ENCODE assay signal across 17 cellular contexts in genomic region chr10:3054183-3054815, GRCh38. TPM values are rescaled to one million over a fixed set of nuclear protein-coding genes. Genes with fewer than 3 reads are reported as not detected.
DNase-seq lines count a peak whose midpoint lies in the region; ATAC-seq and TF ChIP-seq lines count a peak whose summit lies in the region.
"Had no signal": no experiment of that assay in that cellular context is flagged by ENCODE, and none has a peak within 500 bp of the region (broad histone marks: within the 10 kb centered on the region; RNA-seq: fewer than 3 reads in every experiment).

No MANE protein-coding gene starts in this region.

- no TSS peak for BruUV-seq in IMR-90 (replicated peaks; lab: Mats Ljungman, UMichigan)

- no peak overlapping the region for H3K23ac ChIP-seq in IMR-90 (ENCODE audit: low read depth, low read length)

- H2BK20ac ChIP-seq in IMR-90 (ENCODE audit: low read depth, low read length) = peak overlapping the region; percentile 38; the same call in 1 of the 2 replicates

- H3K4ac ChIP-seq in IMR-90 (ENCODE audit: low read depth, low read length) = peak overlapping the region; percentile 21; the same call in 1 of the 2 replicates

- H3K9me3 ChIP-seq in IMR-90 (ENCODE audit: control insufficient read depth, insufficient read depth, low read length) = peaks cover 2% of the 10 kb centered on the region; the same call in 1 of the 2 replicates
- H3K9me3 ChIP-seq: adrenal gland, BLaER1 had no signal

- peak overlapping the region; percentile 75; the same call in 1 of the 2 replicates for H2AK5ac ChIP-seq in IMR-90 (ENCODE audit: low read depth, low read length)

- peak overlapping the region; percentile 17; the same call in 1 of the 2 replicates for H2BK120ac ChIP-seq in IMR-90 (ENCODE audit: low read depth, low read length)

- dilution Hi-C loops in IMR-90 (cut with HindIII; ENCODE audit: low sequenced_read_pairs, unreplicated experiment) = no loop called here

- in situ Hi-C loops in IMR-90 (cut with MboI; ENCODE audit: low sequenced_read_pairs) = no loop called here

- TF ChIP-seq CTCF in IMR-90 (conservative IDR thresholded peaks at IDR 0.05; ENCODE audit: low read depth, low read length) (no peak), chondrocyte (IDR thresholded peaks at IDR 0.05) (no peak), GM10248 (IDR thresholded peaks at IDR 0.05; ENCODE audit: control extremely low read depth, extremely low read depth, low read depth, missing control alignments) (no peak)

- no peaks in the 10 kb centered on the region for H3K79me1 ChIP-seq in IMR-90 (ENCODE audit: low read depth in 1 of 2, low read length in 2 of 2)

- H3K27me3 ChIP-seq in IMR-90 (ENCODE audit: control insufficient read depth, insufficient read depth, low read length) = no peaks in the 10 kb centered on the region
- no peaks in the 10 kb centered on the region for H3K27me3 ChIP-seq in rectal smooth muscle tissue (ENCODE audit: control insufficient read depth, insufficient read depth, low read length)
- H3K27me3 ChIP-seq: BLaER1 had no signal

- H3K4me1 ChIP-seq in IMR-90 (ENCODE audit: control insufficient read depth, insufficient read depth, low read length) (peaks cover 10% of the 10 kb centered on the region), rectal smooth muscle tissue (ENCODE audit: control insufficient read depth, insufficient read depth, low read length) (peaks cover 4% of the 10 kb centered on the region)
- H3K4me1 ChIP-seq: adrenal gland had no signal

- H3K9ac ChIP-seq in IMR-90 (ENCODE audit: low read depth, low read length) (no peak overlapping the region), rectal smooth muscle tissue (ENCODE audit: low read length) (no peak overlapping the region)
- H3K9ac ChIP-seq: BLaER1 had no signal

- no peak for TF ChIP-seq RAD21 in IMR-90 (IDR thresholded peaks at IDR 0.05; ENCODE audit: low read length)

- 81% methylated on average over 2 of the region's 6 CpGs; no CpG with 5 or more reads in 1 of the 2 experiments for WGBS in IMR-90 (ENCODE audit: extremely low coverage in 2 of 2, insufficient read length in 1 of 2), 2 experiments

- DNase-seq in IMR-90 = peak; percentile 26
- no peak for DNase-seq in chondrocyte (ENCODE audit: low spot score)
- peak; percentile 65 for DNase-seq in inferior parietal cortex (ENCODE audit: extremely low spot score)
- DNase-seq in GM10248 (ENCODE audit: extremely low spot score) = no peak
- DNase-seq: activated CD8-positive, alpha-beta T cell treated with anti-CD3 and anti-CD28 coated beads, Interleukin-2, amount 10 ng/mL, durations not matched to agents 7 days and 5 days; adrenal gland; left cardiac atrium; NCI-H2081; NCI-H524 treated with DMSO at 0.1 percent for 48 hours; substantia nigra; SW 1271 had no signal

- H2BK15ac ChIP-seq in IMR-90 (ENCODE audit: low read depth, low read length) = peak overlapping the region; percentile 61; the same call in 1 of the 3 replicates

- H4K20me1 ChIP-seq in IMR-90 (ENCODE audit: insufficient read depth, low read length) = no peaks in the 10 kb centered on the region
- H4K20me1 ChIP-seq: BLaER1 had no signal

- no peak overlapping the region for H2AFZ ChIP-seq in IMR-90 (replicated peaks; ENCODE audit: low read length, poor library complexity)

- ATAC-seq in IMR-90 (ENCODE audit: low read depth) = 0 out of 2 replicates have a peak, but pooled peaks have one; percentile 8
- no peak for ATAC-seq in HG03139 (IDR thresholded peaks at IDR 0.05; ENCODE audit: unreplicated experiment)
- ATAC-seq in GM18867 (IDR thresholded peaks at IDR 0.05; ENCODE audit: unreplicated experiment) = no peak
- no peak for ATAC-seq in HG03439 (IDR thresholded peaks at IDR 0.05; ENCODE audit: unreplicated experiment)
- ATAC-seq: activated CD8-positive, alpha-beta T cell treated with anti-CD3 and anti-CD28 coated beads, Interleukin-2, amount 10 ng/mL, durations not matched to agents 7 days and 5 days had no signal

- no peaks in the 10 kb centered on the region for H3K27me3 Mint-ChIP-seq in chondrocyte (ENCODE audit: low read depth)

- peaks cover 6% of the 10 kb centered on the region for H3K9me1 ChIP-seq in IMR-90 (ENCODE audit: insufficient read depth, low read length)

- peak overlapping the region; percentile 49 for H3K27ac Mint-ChIP-seq in chondrocyte (ENCODE audit: unreplicated experiment)
- H3K27ac Mint-ChIP-seq: activated CD8-positive, alpha-beta T cell treated with anti-CD3 and anti-CD28 coated beads, Interleukin-2, amount 10 ng/mL, durations not matched to agents 7 days and 5 days had no signal

- TF ChIP-seq POLR2A in IMR-90 (IDR thresholded peaks at IDR 0.05; ENCODE audit: low read depth, low read length) = no peak

- 0 out of 2 replicates have a peak overlapping the region, but pooled peaks have one; percentile 19 for H3K14ac ChIP-seq in IMR-90 (replicated peaks; ENCODE audit: low read depth, low read length)

- H3K36me3 ChIP-seq in IMR-90 (ENCODE audit: control insufficient read depth, insufficient read depth, low read length) (no peaks in the 10 kb centered on the region), rectal smooth muscle tissue (ENCODE audit: control insufficient read depth, insufficient read depth, low read length) (no peaks in the 10 kb centered on the region)
- H3K36me3 ChIP-seq: adrenal gland, BLaER1 had no signal

- POLR2A ChIA-PET in IMR-90 (lab: Charles Lee; ENCODE audit: unreplicated experiment) (no interaction called here), GM10248 (lab: Yijun Ruan, JAX) (no interaction called here)

- peak overlapping the region; percentile 9 for H3K18ac ChIP-seq in IMR-90 (ENCODE audit: low read depth, low read length)

- H3K4me3 ChIP-seq in IMR-90 (ENCODE audit: insufficient read depth, low read depth, low read length) (no peak overlapping the region), rectal smooth muscle tissue (ENCODE audit: low read length) (no peak overlapping the region)
- H3K4me3 ChIP-seq: adrenal gland, BLaER1 had no signal

- peaks cover 30% of the 10 kb centered on the region for H3K4me1 Mint-ChIP-seq in chondrocyte (ENCODE audit: low read depth)

- H3K36me3 Mint-ChIP-seq in chondrocyte (ENCODE audit: low read depth) = no peaks in the 10 kb centered on the region

- H2AK9ac ChIP-seq in IMR-90 (replicated peaks; ENCODE audit: low read depth, low read length, poor library complexity) = no peak overlapping the region

- H3K56ac ChIP-seq in IMR-90 (ENCODE audit: extremely low read depth, insufficient read depth, low read length) = no peak overlapping the region

- peak overlapping the region; percentile 44 for H4K91ac ChIP-seq in IMR-90 (ENCODE audit: insufficient read depth, low read depth, low read length)

- H4K5ac ChIP-seq in IMR-90 (ENCODE audit: low read depth, low read length) = no peak overlapping the region; the same call in 1 of the 2 replicates

- no peak overlapping the region for H3K4me2 ChIP-seq in IMR-90 (ENCODE audit: low read depth, low read length)
- H3K4me2 ChIP-seq: BLaER1 had no signal

- intact Hi-C loops in IMR-90 (cut with micrococcal nuclease) = no loop called here

- H3K4me3 Mint-ChIP-seq in chondrocyte (ENCODE audit: unreplicated experiment) = no peak overlapping the region
- H3K4me3 Mint-ChIP-seq: activated CD8-positive, alpha-beta T cell treated with anti-CD3 and anti-CD28 coated beads, Interleukin-2, amount 10 ng/mL, durations not matched to agents 7 days and 5 days had no signal

- peak overlapping the region; percentile 22 to 53; a peak in 2 of 4 replicates for H4K8ac ChIP-seq in IMR-90 (ENCODE audit: low read depth in 2 of 2, low read length in 2 of 2)

- CTCF ChIA-PET in IMR-90 (lab: Yijun Ruan, JAX) = no interaction called here
- CTCF ChIA-PET in GM10248 (lab: Yijun Ruan, JAX) = interaction anchor here (1.1 to 1.8 kb wide), 3 partner anchors 10 to 24 kb away, joined by 3 to 18 read pairs (median 4); no protein-coding TSS in a partner anchor

- peak overlapping the region; percentile 25; the same call in 1 of the 2 replicates for H3K27ac ChIP-seq in IMR-90 (ENCODE audit: insufficient read depth, low read length)
- peak overlapping the region; percentile 78 for H3K27ac ChIP-seq in rectal smooth muscle tissue (ENCODE audit: low read depth, low read length)
- H3K27ac ChIP-seq: adrenal gland, BLaER1, epithelial cell of prostate had no signal

- H2BK5ac ChIP-seq in IMR-90 (ENCODE audit: low read depth, low read length, poor library complexity, severe bottlenecking) = peak overlapping the region; percentile 1

- H3K9me3 Mint-ChIP-seq in chondrocyte (ENCODE audit: low read depth) = no peaks in the 10 kb centered on the region

TF ChIP-seq in IMR-90, 13 proteins besides CTCF, POLR2A, EP300 and RAD21:
- TF ChIP-seq USF2 (IDR thresholded peaks at IDR 0.05; ENCODE audit: low read depth, low read length) = no peak
- TF ChIP-seq ELK1 (IDR thresholded peaks at IDR 0.05; ENCODE audit: borderline replicate concordance, low read depth, low read length) = no peak
- TF ChIP-seq MAFK (IDR thresholded peaks at IDR 0.05; ENCODE audit: low read depth, low read length) = no peak
- TF ChIP-seq RCOR1 (IDR thresholded peaks at IDR 0.05; ENCODE audit: insufficient replicate concordance, low read length) = no peak
- no peak for TF ChIP-seq BHLHE40 (IDR thresholded peaks at IDR 0.05; ENCODE audit: low read depth, low read length)
- TF ChIP-seq RFX5 (IDR thresholded peaks at IDR 0.05; ENCODE audit: low read depth, low read length) = no peak
- no peak for TF ChIP-seq SMC3 (IDR thresholded peaks at IDR 0.05; ENCODE audit: low read depth, low read length)
TF ChIP-seq in IMR-90: peak in this region for 0.

RNA-seq across cellular contexts. Expression of gene PFKP, which starts 13.0 kb away (rescaled TPM):
- total RNA-seq in IMR-90 (2012; rRNA removed) = 281 and 294 TPM in 2 replicates
- 223 and 249 TPM in 2 replicates for polyA plus RNA-seq in IMR-90 (2012; rRNA removed)
- 173 and 244 TPM in 2 replicates for polyA plus RNA-seq in IMR-90 (2012; cell fraction: cytosol; rRNA removed)
- 276 and 335 TPM in 2 replicates for polyA plus RNA-seq in IMR-90 (2012; cell fraction: nucleus; rRNA removed; ENCODE audit: low replicate concordance)
- total RNA-seq in chondrocyte = 151 to 188 TPM (median 182 TPM) in 3 replicates

Comparison
In these comparisons a context has a peak if more than half of its experiments do, and no peak if none do; other contexts are left out.
1. DNase-seq: peak in IMR-90 (single experiment) and inferior parietal cortex (single experiment); none in chondrocyte (single experiment) and GM10248 (single experiment).